In genomic region chr14:105173145-105173544, GRCh38 we compare ENCODE assay signal across 1 cellular context.
TF ChIP-seq lines count a peak whose summit lies in the region.

No MANE protein-coding gene starts in this region.

TF ChIP-seq in HEK293, 187 proteins besides CTCF, POLR2A, EP300 and RAD21 (continued from another document):
- TF ChIP-seq ZNF362 (tag by site-specific recombination; IDR thresholded peaks at IDR 0.05) (no peak), ZNF544 (tag by site-specific recombination; IDR thresholded peaks at IDR 0.05) (no peak), HOXC10 (CRISPR knock-in tag; IDR thresholded peaks at IDR 0.05) (no peak), ZNF707 (tag by site-specific recombination; IDR thresholded peaks at IDR 0.05) (no peak), AEBP2 (tag by site-specific recombination; IDR thresholded peaks at IDR 0.05; ENCODE audit: borderline replicate concordance) (no peak), KLF8 (tag by site-specific recombination; IDR thresholded peaks at IDR 0.05) (0 out of 2 replicates have a peak, but pooled peaks have one; percentile 30), ZNF768 (tag by site-specific recombination; IDR thresholded peaks at IDR 0.05) (no peak), ZNF701 (tag by site-specific recombination; IDR thresholded peaks at IDR 0.05) (no peak), ZEB2 (tag by site-specific recombination; IDR thresholded peaks at IDR 0.05) (no peak), GLI4 (tag by site-specific recombination; IDR thresholded peaks at IDR 0.05) (no peak), ZNF157 (tag by site-specific recombination; IDR thresholded peaks at IDR 0.05) (no peak), KLF7 (tag by site-specific recombination; IDR thresholded peaks at IDR 0.05; ENCODE audit: borderline replicate concordance) (no peak), ZBTB8A (tag by site-specific recombination; IDR thresholded peaks at IDR 0.05) (peak; percentile 66; the same call in 1 of the 2 replicates), ZNF585B (tag by site-specific recombination; IDR thresholded peaks at IDR 0.05) (no peak), EGR2 (tag by site-specific recombination; IDR thresholded peaks at IDR 0.05; ENCODE audit: low read depth) (no peak), ZNF18 (tag by site-specific recombination; IDR thresholded peaks at IDR 0.05) (no peak), SP2 (tag by site-specific recombination; IDR thresholded peaks at IDR 0.05) (peak; percentile 23; the same call in 1 of the 2 replicates), ZNF19 (tag by site-specific recombination; IDR thresholded peaks at IDR 0.05; ENCODE audit: low read depth) (no peak), ZNF660 (tag by site-specific recombination; IDR thresholded peaks at IDR 0.05) (no peak), ATF2 (tag by site-specific recombination; IDR thresholded peaks at IDR 0.05; ENCODE audit: low read depth) (no peak), ZNF645 (tag by site-specific recombination; IDR thresholded peaks at IDR 0.05) (no peak), ZNF148 (tag by site-specific recombination; IDR thresholded peaks at IDR 0.05; ENCODE audit: borderline replicate concordance) (no peak), ZNF610 (tag by site-specific recombination; IDR thresholded peaks at IDR 0.05; ENCODE audit: borderline replicate concordance) (no peak)
